Comparison of ENCODE assay signal across 14 cellular contexts in genomic region chr12:19937161-19937560, GRCh38.
DNase-seq lines count a peak whose midpoint lies in the region; ATAC-seq and TF ChIP-seq lines count a peak whose summit lies in the region.
"Had no signal": no experiment of that assay in that cellular context is flagged by ENCODE, and none has a peak within 500 bp of the region (broad histone marks: within the 10 kb centered on the region; RNA-seq: fewer than 3 reads in every experiment).

No MANE protein-coding gene starts in this region.

- peak; percentile 20 for DNase-seq in NCI-H345 (lab: John Stamatoyannopoulos, UW)
- no peak for DNase-seq in NCI-H345 treated with DMSO at 0.1 percent for 48 hours (lab: John Stamatoyannopoulos, UW; ENCODE audit: unreplicated experiment)
- DNase-seq in NCI-H2029 treated with DMSO at 0.1 percent for 48 hours (lab: John Stamatoyannopoulos, UW) = peak; percentile 60
- peak; percentile 73 to 75 for DNase-seq in dermis microvascular lymphatic vessel endothelial cell (ENCODE audit: low read depth in 2 of 2)
- no peak for DNase-seq in lower lobe of right lung
- no peak for DNase-seq in hippocampal formation (lab: John Stamatoyannopoulos, UW)
- DNase-seq in NCI-H446 (lab: John Stamatoyannopoulos, UW) = no peak
- DNase-seq: CD8-positive, alpha-beta T cell; COR-L47; DMS79; H7 had no signal

- H3K27ac ChIP-seq in lower lobe of right lung = no peak overlapping the region
- H3K27ac ChIP-seq: 22Rv1 had no signal

- no peaks in the 10 kb centered on the region for H3K27me3 ChIP-seq in lower lobe of right lung (ENCODE audit: low read depth)

- no peaks in the 10 kb centered on the region for H3K36me3 ChIP-seq in lower lobe of right lung

- no peaks in the 10 kb centered on the region for H3K9me3 ChIP-seq in lower lobe of right lung

- no peak for TF ChIP-seq CTCF in lower lobe of right lung (IDR thresholded peaks at IDR 0.05)

- ATAC-seq in lower lobe of right lung = no peak
- ATAC-seq: CD8-positive, alpha-beta T cell; GM12878; GM23338 had no signal

- intact Hi-C loops in lower lobe of right lung (cut with DNase I) = no loop called here

- H3K4me3 ChIP-seq in lower lobe of right lung = no peak overlapping the region
- H3K4me3 ChIP-seq: GM12878, GM23338 had no signal

- no peaks in the 10 kb centered on the region for H3K4me1 ChIP-seq in lower lobe of right lung

Comparison
In these comparisons a context has a peak if more than half of its experiments do, and no peak if none do; other contexts are left out.
1. DNase-seq: peak in NCI-H345 (single experiment), NCI-H2029 treated with DMSO at 0.1 percent for 48 hours (single experiment) and dermis microvascular lymphatic vessel endothelial cell (2 of 2); none in NCI-H345 treated with DMSO at 0.1 percent for 48 hours (single experiment), lower lobe of right lung (single experiment), hippocampal formation (0 of 2) and NCI-H446 (0 of 2).